Comparison of ENCODE assay signal across 24 cellular contexts in genomic region chr15:92569778-92570177, GRCh38.
"Had no signal": no experiment of that assay in that cellular context is flagged by ENCODE, and none has a peak within 500 bp of the region (broad histone marks: within the 10 kb centered on the region; RNA-seq: fewer than 3 reads in every experiment).

No MANE protein-coding gene starts in this region.

- H3K4me1 ChIP-seq: lower lobe of right lung, pancreas, prostate gland, right lobe of liver, tibial nerve, uterus had no signal

- H3K4me3 ChIP-seq: heart left ventricle, lower lobe of right lung, pancreas, prostate gland, right lobe of liver, skin epidermis, tibial nerve, uterus had no signal

- DNase-seq: heart left ventricle; hypothalamus; immature natural killer cell; kidney; lower lobe of right lung; mammary epithelial cell; mesenchymal stem cell; naive thymus-derived CD8-positive, alpha-beta T cell; nucleus accumbens; pancreas; posterior cingulate gyrus; retina; right lobe of liver; stimulated activated CD4-positive, alpha-beta T cell treated with anti-CD3 and anti-CD28 coated beads, Interleukin-12 subunit alpha, Interleukin-12 subunit beta, amount 100 ng/mL, for 4 hours; stimulated activated CD4-positive, alpha-beta T cell treated with anti-CD3 and anti-CD28 coated beads, Interleukin-15, amount 100 ng/mL, for 24 hours; stimulated activated CD4-positive, alpha-beta T cell treated with anti-CD3 and anti-CD28 coated beads, Interleukin-4, amount 100 ng/mL, for 24 hours; stimulated activated naive CD4-positive, alpha-beta T cell treated with Interleukin-2 at 50 U/mL for 16 hours; stimulated activated naive CD8-positive, alpha-beta T cell treated with anti-CD3 and anti-CD28 coated beads, Interleukin-15, amount 100 ng/mL, for 72 hours; substantia nigra; uterus had no signal

- H3K27me3 ChIP-seq: heart left ventricle, pancreas, right lobe of liver, tibial nerve, uterus had no signal

- H3K27ac ChIP-seq: lower lobe of right lung, pancreas, prostate gland, right lobe of liver, skin epidermis, tibial nerve, uterus had no signal

- H3K9me3 ChIP-seq: heart left ventricle, lower lobe of right lung, pancreas, prostate gland, right lobe of liver, uterus had no signal

- ATAC-seq: lower lobe of right lung; naive thymus-derived CD8-positive, alpha-beta T cell; pancreas; right lobe of liver; stimulated activated memory B cell treated with anti-CD40 and anti-IgM and Interleukin-4, amounts not matched to agents 10 μg/mL and 1 μg/mL and 100 μg/mL, for 72 hours; stimulated activated naive CD8-positive, alpha-beta T cell treated with anti-CD3 and anti-CD28 coated beads, Interleukin-15, amount 100 ng/mL, for 72 hours had no signal
